ENCODE assay signal across 17 cellular contexts in the genomic region with DNA sequence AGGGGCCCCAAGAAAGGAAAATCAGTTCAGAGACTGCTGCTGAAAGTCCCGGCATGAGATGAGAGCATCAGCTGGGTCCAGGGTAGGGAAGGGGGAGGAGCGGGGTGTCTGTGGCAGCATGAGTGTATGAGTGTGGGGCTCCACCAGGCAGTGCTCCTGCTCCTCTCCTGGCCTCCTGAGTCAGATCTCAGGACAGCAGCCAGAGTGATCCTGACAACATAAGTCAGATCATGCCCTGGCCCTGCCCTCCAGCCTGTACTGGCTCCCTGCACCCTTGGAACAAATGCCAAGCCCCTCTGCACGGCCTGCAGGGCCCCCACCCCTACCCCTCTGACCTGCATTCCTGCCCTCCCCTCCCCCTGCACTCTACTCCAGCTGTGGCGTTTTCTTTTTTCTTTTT. TPM values are rescaled to one million over a fixed set of nuclear protein-coding genes. Genes with fewer than 3 reads are reported as not detected.
DNase-seq lines count a peak whose midpoint lies in the region; TF ChIP-seq lines count a peak whose summit lies in the region.
"Had no signal": no experiment of that assay in that cellular context is flagged by ENCODE, and none has a peak within 500 bp of the region (broad histone marks: within the 10 kb centered on the region; RNA-seq: fewer than 3 reads in every experiment).

No MANE protein-coding gene starts in this region.

- no peak overlapping the region for H2AK5ac ChIP-seq in mesenchymal stem cell (ENCODE audit: low read length, severe bottlenecking)

- no peak overlapping the region for H3K18ac ChIP-seq in mesenchymal stem cell (ENCODE audit: low read depth in 1 of 2, low read length in 2 of 2)

- H3K4me3 Mint-ChIP-seq in MCF 10A (ENCODE audit: unreplicated experiment): no peak overlapping the region
- H3K4me3 Mint-ChIP-seq: activated naive CD4-positive, alpha-beta T cell treated with anti-CD3 and anti-CD28 coated beads for 36 hours; naive thymus-derived CD8-positive, alpha-beta T cell had no signal

- no peaks in the 10 kb centered on the region for H3K9me3 ChIP-seq in breast epithelium
- no peaks in the 10 kb centered on the region for H3K9me3 ChIP-seq in esophagus squamous epithelium
- H3K9me3 ChIP-seq in mesenchymal stem cell (ENCODE audit: control insufficient read depth, low read length): no peaks in the 10 kb centered on the region
- H3K9me3 ChIP-seq in vagina: no peaks in the 10 kb centered on the region
- no peaks in the 10 kb centered on the region for H3K9me3 ChIP-seq in ascending aorta
- H3K9me3 ChIP-seq: Caco-2, thoracic aorta had no signal

- no peak overlapping the region for H2BK15ac ChIP-seq in mesenchymal stem cell (ENCODE audit: low read depth, poor library complexity, severe bottlenecking)

- H4K91ac ChIP-seq in mesenchymal stem cell (ENCODE audit: low read length): no peak overlapping the region

- no peak for TF ChIP-seq POLR2A in breast epithelium (IDR thresholded peaks at IDR 0.05)
- TF ChIP-seq POLR2A in esophagus squamous epithelium (IDR thresholded peaks at IDR 0.05): no peak
- no peak for TF ChIP-seq POLR2A in vagina (IDR thresholded peaks at IDR 0.05)

- no peak overlapping the region for H2BK5ac ChIP-seq in mesenchymal stem cell (ENCODE audit: low read depth, low read length, poor library complexity, severe bottlenecking)

- no peak overlapping the region for H2BK120ac ChIP-seq in mesenchymal stem cell (ENCODE audit: low read depth, low read length)

- TF ChIP-seq CTCF in MCF 10A (IDR thresholded peaks at IDR 0.05; ENCODE audit: unreplicated experiment) (no peak), breast epithelium (IDR thresholded peaks at IDR 0.05) (no peak), esophagus squamous epithelium (IDR thresholded peaks at IDR 0.05) (peak in 1 of 6 experiments; percentile 4), vagina (IDR thresholded peaks at IDR 0.05) (no peak), ascending aorta (IDR thresholded peaks at IDR 0.05) (no peak)

- H3K27me3 ChIP-seq in breast epithelium (no peaks in the 10 kb centered on the region), esophagus squamous epithelium (no peaks in the 10 kb centered on the region), mesenchymal stem cell (ENCODE audit: control insufficient read depth in 1 of 2, insufficient read depth in 1 of 2, low read length in 2 of 2) (no peaks in the 10 kb centered on the region), vagina (no peaks in the 10 kb centered on the region), ascending aorta (no peaks in the 10 kb centered on the region)

- intact Hi-C loops in MCF 10A (cut with micrococcal nuclease) (no loop called here), breast epithelium (cut with DNase I; ENCODE audit: low total_unique reads) (no loop called here), esophagus squamous epithelium (cut with DNase I) (no loop called here), vagina (cut with DNase I) (loop anchor here (10.0 kb wide), 1 partner anchor 97 kb away; the partner anchor contains the start of gene NEMP1), ascending aorta (cut with DNase I) (no loop called here)

- H3K79me1 ChIP-seq in mesenchymal stem cell (replicated peaks; ENCODE audit: low read length, poor library complexity, severe bottlenecking): peaks cover 26% of the 10 kb centered on the region

- no peak overlapping the region for H3K14ac ChIP-seq in mesenchymal stem cell (ENCODE audit: low read length in 2 of 2)

- H3K27ac Mint-ChIP-seq in MCF 10A (ENCODE audit: low read depth, unreplicated experiment): no peak overlapping the region
- H3K27ac Mint-ChIP-seq: activated naive CD4-positive, alpha-beta T cell treated with anti-CD3 and anti-CD28 coated beads for 36 hours had no signal

- DNase-seq in MCF 10A (ENCODE audit: unreplicated experiment) (peak; percentile 23), breast epithelium (ENCODE audit: low spot score in 2 of 2) (no peak), esophagus squamous epithelium (lab: John Stamatoyannopoulos, UW) (no peak), mesenchymal stem cell (peak; percentile 41), vagina (ENCODE audit: extremely low spot score in 2 of 2) (no peak), ascending aorta (ENCODE audit: low spot score in 2 of 2) (no peak), ureter (ENCODE audit: low spot score) (no peak)
- no peak for DNase-seq in stimulated activated CD4-positive, alpha-beta T cell treated with anti-CD3 and anti-CD28 coated beads, Interleukin-2, amount 100 ng/mL, for 24 hours
- DNase-seq: 8988T; activated naive CD4-positive, alpha-beta T cell treated with anti-CD3 and anti-CD28 coated beads for 36 hours; Caco-2; naive thymus-derived CD8-positive, alpha-beta T cell; NCI-H1092; NCI-H510A treated with DMSO at 0.1 percent for 48 hours; RPMI8226; small intestine had no signal

- peak overlapping the region; percentile 74 for H3K9ac ChIP-seq in mesenchymal stem cell (ENCODE audit: low read length)

- H3K4me1 Mint-ChIP-seq in MCF 10A (ENCODE audit: insufficient read depth, unreplicated experiment): peaks cover 51% of the 10 kb centered on the region

- no peak overlapping the region for H2BK12ac ChIP-seq in mesenchymal stem cell (ENCODE audit: low read length in 2 of 2)

- CTCF ChIA-PET in MCF 10A (lab: Yijun Ruan, JAX): interaction anchor here (0.7 to 15.4 kb wide), 4 partner anchors 8 to 48 kb away, joined by 3 to 530 read pairs (median 8); partner anchors contain the start of gene LRP1

- 12 to 15% methylated on average over 4 of the region's 4 CpGs for WGBS in esophagus squamous epithelium, 2 donors
- WGBS in mesenchymal stem cell: 61% methylated on average over 4 of the region's 4 CpGs

- H3K9me3 Mint-ChIP-seq in MCF 10A (ENCODE audit: unreplicated experiment): no peaks in the 10 kb centered on the region
- H3K9me3 Mint-ChIP-seq: activated naive CD4-positive, alpha-beta T cell treated with anti-CD3 and anti-CD28 coated beads for 36 hours; naive thymus-derived CD8-positive, alpha-beta T cell had no signal

- POLR2A ChIA-PET in MCF 10A (lab: Yijun Ruan, JAX): interaction anchor here (0.5 to 1.7 kb wide), 3 partner anchors 20 to 485 kb away, joined by 3 to 4 read pairs (median 4); no protein-coding TSS in a partner anchor

- H3K4me1 ChIP-seq in breast epithelium (no peaks in the 10 kb centered on the region), esophagus squamous epithelium (peaks cover 46 to 100% (median 51%) of the 10 kb centered on the region in 3 donors), mesenchymal stem cell (ENCODE audit: control insufficient read depth, insufficient read depth, low read depth, low read length) (peaks cover 10% of the 10 kb centered on the region), vagina (peaks cover 84% of the 10 kb centered on the region), ascending aorta (no peaks in the 10 kb centered on the region)
- H3K4me1 ChIP-seq: Caco-2 had no signal

- H3K4me3 ChIP-seq in breast epithelium (no peak overlapping the region), esophagus squamous epithelium (no peak overlapping the region), mesenchymal stem cell (ENCODE audit: insufficient read depth in 1 of 2, low read depth in 1 of 2, low read length in 2 of 2) (peak overlapping the region in 1 of 2 experiments; percentile 42), vagina (no peak overlapping the region), ascending aorta (no peak overlapping the region)
- H3K4me3 ChIP-seq: thoracic aorta had no signal

- no peaks in the 10 kb centered on the region for H3K27me3 Mint-ChIP-seq in MCF 10A (ENCODE audit: insufficient read depth, unreplicated experiment)

- no peak overlapping the region for H3K4me2 ChIP-seq in mesenchymal stem cell (ENCODE audit: low read length, poor library complexity, severe bottlenecking)

- H2AFZ ChIP-seq in mesenchymal stem cell (ENCODE audit: low read depth, low read length): no peak overlapping the region

- BruUV-seq in MCF 10A (replicated peaks; lab: Mats Ljungman, UMichigan): no TSS peak

- H3K36me3 Mint-ChIP-seq in MCF 10A (ENCODE audit: insufficient read depth, unreplicated experiment): peaks cover 46% of the 10 kb centered on the region
- H3K36me3 Mint-ChIP-seq: naive thymus-derived CD8-positive, alpha-beta T cell had no signal

- no peak overlapping the region for H3K23ac ChIP-seq in mesenchymal stem cell (ENCODE audit: low read length in 2 of 2)

- H3K27ac ChIP-seq in breast epithelium (peak overlapping the region in 1 of 2 donors; percentile 9), esophagus squamous epithelium (peak overlapping the region; percentile 66 to 86 (median 77)), mesenchymal stem cell (ENCODE audit: low read length, poor library complexity, severe bottlenecking) (no peak overlapping the region), vagina (peak overlapping the region; percentile 69), ascending aorta (peak overlapping the region in 1 of 2 donors; percentile 40)

- no peak overlapping the region for H3K4ac ChIP-seq in mesenchymal stem cell (ENCODE audit: low read depth in 1 of 2, low read length in 2 of 2)

- no peaks in the 10 kb centered on the region for H3K36me3 ChIP-seq in breast epithelium
- H3K36me3 ChIP-seq in esophagus squamous epithelium: peaks cover 23 to 73% (median 36%) of the 10 kb centered on the region in 3 donors
- H3K36me3 ChIP-seq in mesenchymal stem cell (ENCODE audit: control insufficient read depth in 1 of 2, insufficient read depth in 2 of 2, low read depth in 1 of 2, low read length in 2 of 2): peaks cover 93 to 96% of the 10 kb centered on the region in 2 experiments
- peaks cover 0 to 51% of the 10 kb centered on the region in 2 donors for H3K36me3 ChIP-seq in vagina
- peaks cover 67 to 91% of the 10 kb centered on the region in 2 donors for H3K36me3 ChIP-seq in ascending aorta

- H4K8ac ChIP-seq in mesenchymal stem cell (ENCODE audit: low read length): no peak overlapping the region

RNA-seq across cellular contexts. Expression of gene LRP1-AS, which starts 24.2 kb away (rescaled TPM):
- total RNA-seq in MCF 10A (2022) (not detected in 2 replicates), breast epithelium (not detected), esophagus squamous epithelium (not detected), vagina (not detected), ascending aorta (not detected), ureter (not detected)
- polyA plus RNA-seq in mesenchymal stem cell (2013, experiment 1 of 2): not detected
- polyA plus RNA-seq in mesenchymal stem cell (2013, experiment 2 of 2): not detected
- total RNA-seq: activated naive CD4-positive, alpha-beta T cell treated with anti-CD3 and anti-CD28 coated beads for 36 hours; Caco-2; naive thymus-derived CD8-positive, alpha-beta T cell; thoracic aorta had no signal
- polyA plus RNA-seq: naive thymus-derived CD8-positive, alpha-beta T cell had no signal

RNA-seq across cellular contexts. Expression of gene LRP1, which starts 43.4 kb away (rescaled TPM):
- 18.9 and 25.3 TPM in 2 replicates for total RNA-seq in MCF 10A (2022)
- total RNA-seq in breast epithelium: 100 to 1,000 TPM; 102 to 894 (median 240) TPM
- total RNA-seq in esophagus squamous epithelium: 100 to 1,000 TPM in 1 of 4 donors, 10 to 100 TPM in 3; 60.8 to 147 (median 81.9) TPM
- 68.9 TPM for polyA plus RNA-seq in mesenchymal stem cell (2013, experiment 1 of 2)
- 57.9 TPM for polyA plus RNA-seq in mesenchymal stem cell (2013, experiment 2 of 2)
- 477 TPM for total RNA-seq in vagina
- 708 TPM for total RNA-seq in ascending aorta
- total RNA-seq in ureter: 180 TPM

RNA-seq across cellular contexts. Expression of gene NXPH4, which starts 44.9 kb away (rescaled TPM):
- total RNA-seq in MCF 10A (2022): 2.2 and 2.8 TPM in 2 replicates
- total RNA-seq in breast epithelium: under 1 TPM in 1 of 3 donors, not detected in 2; 0.33 TPM
- total RNA-seq in esophagus squamous epithelium: 1 to 10 TPM in 2 of 4 donors, under 1 TPM in 2; 0.21 to 5.0 (median 2.5) TPM
- 1.8 TPM for polyA plus RNA-seq in mesenchymal stem cell (2013, experiment 1 of 2)
- polyA plus RNA-seq in mesenchymal stem cell (2013, experiment 2 of 2): 1.6 TPM
- total RNA-seq in vagina: 3.2 TPM
- not detected for total RNA-seq in ascending aorta
- total RNA-seq in ureter: not detected
- polyA plus RNA-seq: naive thymus-derived CD8-positive, alpha-beta T cell had no signal

RNA-seq across cellular contexts. Expression of gene SHMT2, which starts 57.8 kb away (rescaled TPM):
- 375 and 421 TPM in 2 replicates for total RNA-seq in MCF 10A (2022)
- total RNA-seq in breast epithelium: 10 to 100 TPM; 37.9 to 63.3 (median 46.7) TPM
- total RNA-seq in esophagus squamous epithelium: 100 to 1,000 TPM in 1 of 4 donors, 10 to 100 TPM in 3; 56.1 to 104 (median 76.6) TPM
- 196 TPM for polyA plus RNA-seq in mesenchymal stem cell (2013, experiment 1 of 2)
- 196 TPM for polyA plus RNA-seq in mesenchymal stem cell (2013, experiment 2 of 2)
- total RNA-seq in vagina: 54.0 TPM
- total RNA-seq in ascending aorta: 136 TPM
- total RNA-seq in ureter: 97.4 TPM

Comparison
In these comparisons a context has a peak if more than half of its experiments do, and no peak if none do; other contexts are left out.
1. DNase-seq: peak in MCF 10A (single experiment) and mesenchymal stem cell (single experiment); none in breast epithelium (0 of 2), esophagus squamous epithelium (single experiment), vagina (0 of 2), ascending aorta (0 of 2), ureter (single experiment) and stimulated activated CD4-positive, alpha-beta T cell treated with anti-CD3 and anti-CD28 coated beads, Interleukin-2, amount 100 ng/mL, for 24 hours (0 of 2).